In genomic region chr2:119426801-119427395, GRCh38 we compare ENCODE assay signal across 15 cellular contexts. TPM values are rescaled to one million over a fixed set of nuclear protein-coding genes. Genes with fewer than 3 reads are reported as not detected.
DNase-seq lines count a peak whose midpoint lies in the region; ATAC-seq, FAIRE-seq and TF ChIP-seq lines count a peak whose summit lies in the region.
"Had no signal": no experiment of that assay in that cellular context is flagged by ENCODE, and none has a peak within 500 bp of the region (broad histone marks: within the 10 kb centered on the region; RNA-seq: fewer than 3 reads in every experiment).

No MANE protein-coding gene starts in this region.

- H3K79me2 ChIP-seq in osteoblast (ENCODE audit: insufficient read depth, low read length): no peaks in the 10 kb centered on the region

- TF ChIP-seq CTCF in A549 (IDR thresholded peaks at IDR 0.05) (no peak), NB4 (IDR thresholded peaks at IDR 0.05; ENCODE audit: low read depth, low read length) (no peak), gastroesophageal sphincter (IDR thresholded peaks at IDR 0.05) (no peak), osteoblast (IDR thresholded peaks at IDR 0.05; ENCODE audit: extremely low read depth, low read depth, low read length) (no peak)

- no peak for FAIRE-seq in A549 (lab: Jason Lieb, UNC)

- TF ChIP-seq RAD21 in A549 (conservative IDR thresholded peaks at IDR 0.05 in 1 of 2, IDR thresholded peaks at IDR 0.05 in 1 of 2): no peak

- CTCF ChIA-PET in A549 (lab: Yijun Ruan, JAX): interaction anchor here (1.9 kb wide), 1 partner anchor 49 kb away, joined by 5 read pairs; no protein-coding TSS in a partner anchor

- H3K36me3 ChIP-seq in gastroesophageal sphincter (no peaks in the 10 kb centered on the region), osteoblast (ENCODE audit: insufficient read depth, low read length) (no peaks in the 10 kb centered on the region)

- WGBS in A549 (ENCODE audit: missing lambda C conversion rate): 35% methylated on average over 12 of the region's 12 CpGs
- WGBS in gastroesophageal sphincter (ENCODE audit: low coverage in 1 of 2), 2 donors: 67% methylated on average over 10 of the region's 12 CpGs; no CpG with 5 or more reads in 1 of the 2 donors

- TF ChIP-seq POLR2A in A549 (IDR thresholded peaks at IDR 0.05; ENCODE audit: low read length) (no peak), NB4 (IDR thresholded peaks at IDR 0.05; ENCODE audit: extremely low read depth, insufficient read length) (no peak), gastroesophageal sphincter (IDR thresholded peaks at IDR 0.05) (no peak)

- H3K27me3 ChIP-seq in gastroesophageal sphincter (no peaks in the 10 kb centered on the region), osteoblast (ENCODE audit: insufficient read depth, low read length) (peaks cover 40% of the 10 kb centered on the region)

- H3K4me3 ChIP-seq in A549: no peak overlapping the region
- no peak overlapping the region for H3K4me3 ChIP-seq in NB4 (ENCODE audit: low read depth, low read length)
- H3K4me3 ChIP-seq in gastroesophageal sphincter: no peak overlapping the region
- H3K4me3 ChIP-seq in osteoblast (ENCODE audit: insufficient read depth, low read length): no peak overlapping the region
- H3K4me3 ChIP-seq: GM23248 had no signal

- no peak overlapping the region for H2AFZ ChIP-seq in osteoblast (ENCODE audit: low read length)
- H2AFZ ChIP-seq: GM23248 had no signal

- no peaks in the 10 kb centered on the region for H4K20me1 ChIP-seq in osteoblast (ENCODE audit: insufficient read depth, low read length)

- peak in 1 of 2 experiments; percentile 38 for DNase-seq in A549 (ENCODE audit: low read depth in 1 of 2, low spot score in 1 of 2)
- peak; percentile 76 for DNase-seq in NB4 (ENCODE audit: low read depth)
- DNase-seq in osteoblast (ENCODE audit: insufficient read length, low spot score, missing footprints): peak; percentile 29
- no peak for DNase-seq in NCI-H69 (lab: John Stamatoyannopoulos, UW)
- DNase-seq: activated T-cell treated with anti-CD3 and anti-CD28 coated beads, Interleukin-2, amount 50 U/mL, for 72 hours; DMS153; GM23248; IMR-90; natural killer cell; NCI-H2029; NK-92 treated with Interleukin-12 subunit alpha and Interleukin-12 subunit beta, amount 100 ng/mL, for 24 hours had no signal

- peak in 1 of 2 experiments; percentile 12; a peak in 2 of 6 replicates for ATAC-seq in A549
- ATAC-seq in gastroesophageal sphincter: peak; percentile 37
- ATAC-seq in HG03354 (IDR thresholded peaks at IDR 0.05; ENCODE audit: poor library complexity, severe bottlenecking, unreplicated experiment): no peak
- ATAC-seq in HG02884 (IDR thresholded peaks at IDR 0.05; ENCODE audit: unreplicated experiment): no peak
- ATAC-seq in GM21825 (IDR thresholded peaks at IDR 0.05; ENCODE audit: unreplicated experiment): no peak
- ATAC-seq: activated T-cell treated with anti-CD3 and anti-CD28 coated beads, Interleukin-2, amount 50 U/mL, for 72 hours; natural killer cell had no signal

- POLR2A ChIA-PET in A549 (lab: Yijun Ruan, JAX): no interaction called here

- peak overlapping the region; percentile 62 for H3K4me2 ChIP-seq in A549
- H3K4me2 ChIP-seq in osteoblast (ENCODE audit: insufficient read depth, low read length): no peak overlapping the region

- H3K9me3 ChIP-seq in A549: no peaks in the 10 kb centered on the region; the same call in 2 of the 3 replicates
- no peaks in the 10 kb centered on the region for H3K9me3 ChIP-seq in gastroesophageal sphincter
- H3K9me3 ChIP-seq in osteoblast (ENCODE audit: low read depth, low read length): no peaks in the 10 kb centered on the region

- TF ChIP-seq EP300 in A549 (IDR thresholded peaks at IDR 0.05) (no peak), gastroesophageal sphincter (IDR thresholded peaks at IDR 0.05) (no peak)

- H3K4me1 ChIP-seq in A549 (peaks cover 51% of the 10 kb centered on the region), gastroesophageal sphincter (peaks cover 0 to 10% (median under 1%) of the 10 kb centered on the region in 3 donors), osteoblast (ENCODE audit: insufficient read depth, low read length) (peaks cover 6% of the 10 kb centered on the region)

- H3K27ac ChIP-seq in A549: peak overlapping the region; percentile 61 to 72
- H3K27ac ChIP-seq in gastroesophageal sphincter: no peak overlapping the region
- no peak overlapping the region for H3K27ac ChIP-seq in osteoblast (ENCODE audit: low read depth, low read length)
- H3K27ac ChIP-seq: GM23248 had no signal

TF ChIP-seq in A549, 52 proteins besides CTCF, POLR2A, EP300 and RAD21:
- TF ChIP-seq CEBPB (IDR thresholded peaks at IDR 0.05) (peak; percentile 59 to 75; a peak in 3 of 4 replicates), BCL3 (IDR thresholded peaks at IDR 0.05) (no peak)

RNA-seq across cellular contexts. Expression of gene TMEM37, which starts 4.8 kb away (rescaled TPM):
- polyA plus RNA-seq in A549 (2011; rRNA removed) (7.5 and 10.8 TPM in 2 replicates), A549 (2017; fragmentation: RNase III; extraction: RNeasy Plus Mini Kit Qiagen cat#74134 plus additional on column Dnase treatment) (3.3 to 5.1 TPM (median 4.7 TPM) in 3 replicates)
- polyA plus RNA-seq in A549 (2012; cell fraction: cytosol; rRNA removed): 5.7 and 7.9 TPM in 2 replicates
- polyA plus RNA-seq in A549 (2012; cell fraction: nucleus; rRNA removed): 4.7 and 5.0 TPM in 2 replicates
- polyA minus RNA-seq in A549 (2011; rRNA and poly(A)+ RNA removed): 2.9 and 4.0 TPM in 2 replicates
- total RNA-seq in gastroesophageal sphincter (1 to 10 TPM in 3 of 4 donors, not detected in 1; 3.0 to 8.1 (median 5.2) TPM), osteoblast (1.1 and 1.2 TPM in 2 replicates)
- total RNA-seq: activated T-cell treated with anti-CD3 and anti-CD28 coated beads, Interleukin-2, amount 50 U/mL, for 72 hours; GM23248; natural killer cell had no signal

Comparison
In these comparisons a context has a peak if more than half of its experiments do, and no peak if none do; other contexts are left out.
1. H3K27ac ChIP-seq: peak in A549 (2 of 2); none in gastroesophageal sphincter (0 of 4) and osteoblast (single experiment).